In genomic region chr16:230949-231348, GRCh38 we compare ENCODE assay signal across 17 cellular contexts. TPM values are rescaled to one million over a fixed set of nuclear protein-coding genes. Genes with fewer than 3 reads are reported as not detected.
DNase-seq lines count a peak whose midpoint lies in the region; ATAC-seq, FAIRE-seq and TF ChIP-seq lines count a peak whose summit lies in the region.
"Had no signal": no experiment of that assay in that cellular context is flagged by ENCODE, and none has a peak within 500 bp of the region (broad histone marks: within the 10 kb centered on the region; RNA-seq: fewer than 3 reads in every experiment).

No MANE protein-coding gene starts in this region.

- H2AFZ ChIP-seq in GM23338 (peak overlapping the region; percentile 47; the same call in 1 of the 2 replicates), neural progenitor cell (replicated peaks) (no peak overlapping the region)

- H3K79me2 ChIP-seq in GM23338 (replicated peaks; ENCODE audit: insufficient read depth) (peaks cover 31% of the 10 kb centered on the region), neural progenitor cell (ENCODE audit: low read depth) (peaks cover 38% of the 10 kb centered on the region)

- no peak for TF ChIP-seq CTCF in GM23338 (conservative IDR thresholded peaks at IDR 0.05; ENCODE audit: low read depth in 2 of 2)
- no peak for TF ChIP-seq CTCF in neural progenitor cell (IDR thresholded peaks at IDR 0.05)
- TF ChIP-seq CTCF in D721Med (IDR thresholded peaks at IDR 0.05; ENCODE audit: insufficient read depth, missing control alignments) = no peak

- peak; percentile 13 for DNase-seq in GM23338 (ENCODE audit: low spot score)
- peak; percentile 39 for DNase-seq in left kidney (ENCODE audit: low read depth, low spot score)
- no peak for DNase-seq in neural progenitor cell (ENCODE audit: low spot score)
- DNase-seq in NCI-H1417 (lab: John Stamatoyannopoulos, UW) = no peak
- no peak for DNase-seq in activated CD4-positive, alpha-beta T cell treated with anti-CD3 and anti-CD28 coated beads, Interleukin-2, amount 50 U/mL, for 1 hour
- no peak for DNase-seq in D721Med (ENCODE audit: insufficient read length, low spot score)
- DNase-seq: CD8-positive, alpha-beta T cell; DMS79; GOT3; H9 had no signal

- H3K36me3 Mint-ChIP-seq in GM23338 (ENCODE audit: low read depth) (peaks cover 31% of the 10 kb centered on the region), neural progenitor cell (peaks cover 13% of the 10 kb centered on the region)

- H3K27me3 Mint-ChIP-seq in GM23338 (ENCODE audit: insufficient read depth, low read depth, poor library complexity) (peaks cover 12% of the 10 kb centered on the region), neural progenitor cell (ENCODE audit: insufficient read depth, low read depth) (peaks cover 6% of the 10 kb centered on the region)

- H3K9me2 ChIP-seq in GM23338 (ENCODE audit: insufficient read depth) = 0 out of 2 replicates have a peak, but pooled peaks cover under 1% of the 10 kb centered on the region

- H3F3A ChIP-seq in GM23338 (replicated peaks; ENCODE audit: low read depth) = peaks cover 25% of the 10 kb centered on the region
- peaks cover 30% of the 10 kb centered on the region for H3F3A ChIP-seq in neural progenitor cell (ENCODE audit: low read depth)

- no peak for FAIRE-seq in D721Med (lab: Jason Lieb, UNC)
- FAIRE-seq: A549, G401.6, GM12891, HepG2, HTR-8/SVneo had no signal

- H3K4me3 ChIP-seq in GM23338 (no peak overlapping the region), neural progenitor cell (no peak overlapping the region)
- H3K4me3 ChIP-seq: A549 had no signal

- ATAC-seq in GM23338 = no peak
- ATAC-seq: A549; CD8-positive, alpha-beta T cell; HepG2 had no signal

- H3K36me3 ChIP-seq in GM23338 (ENCODE audit: insufficient read depth) = peaks cover 21% of the 10 kb centered on the region; the same call in 1 of the 2 replicates
- H3K36me3 ChIP-seq in neural progenitor cell = peaks cover 17% of the 10 kb centered on the region

- H4K20me1 ChIP-seq in GM23338 (replicated peaks; ENCODE audit: insufficient read depth) = peaks cover 22% of the 10 kb centered on the region
- H4K20me1 ChIP-seq in neural progenitor cell (ENCODE audit: low read depth) = peaks cover 34% of the 10 kb centered on the region

- H3K9me3 Mint-ChIP-seq in GM23338 = no peaks in the 10 kb centered on the region; the same call in 2 of the 3 replicates
- H3K9me3 Mint-ChIP-seq in neural progenitor cell = no peaks in the 10 kb centered on the region
- H3K9me3 Mint-ChIP-seq: CD8-positive, alpha-beta T cell; H9 had no signal

- no peaks in the 10 kb centered on the region for H3K9me3 ChIP-seq in neural progenitor cell (ENCODE audit: low read depth)
- H3K9me3 ChIP-seq: A549 had no signal

- H3K9ac ChIP-seq in neural progenitor cell = no peak overlapping the region

- H3K27ac Mint-ChIP-seq in GM23338 (no peak overlapping the region), neural progenitor cell (no peak overlapping the region)
- H3K27ac Mint-ChIP-seq: CD14-positive monocyte; CD8-positive, alpha-beta T cell; H9 had no signal

- no peak overlapping the region for H3K27ac ChIP-seq in GM23338 (ENCODE audit: low read depth)
- no peak overlapping the region for H3K27ac ChIP-seq in neural progenitor cell
- H3K27ac ChIP-seq: A549 had no signal

- H3K27me3 ChIP-seq in GM23338 (ENCODE audit: insufficient read depth) = no peaks in the 10 kb centered on the region
- no peaks in the 10 kb centered on the region for H3K27me3 ChIP-seq in neural progenitor cell

- H3K4me1 ChIP-seq in GM23338 (ENCODE audit: insufficient read depth) = peaks cover 11% of the 10 kb centered on the region
- peaks cover 12% of the 10 kb centered on the region for H3K4me1 ChIP-seq in neural progenitor cell

- H3K4me1 Mint-ChIP-seq in GM23338 (peaks cover 17% of the 10 kb centered on the region; the same call in 2 of the 3 replicates), neural progenitor cell (peaks cover 25% of the 10 kb centered on the region)

- H3K4me2 ChIP-seq in GM23338 = no peak overlapping the region
- no peak overlapping the region for H3K4me2 ChIP-seq in neural progenitor cell
- H3K4me2 ChIP-seq: A549 had no signal

- H3K4me3 Mint-ChIP-seq in GM23338 (no peak overlapping the region), neural progenitor cell (peak overlapping the region; percentile 62)
- H3K4me3 Mint-ChIP-seq: CD8-positive, alpha-beta T cell; H9 had no signal

TF ChIP-seq in GM23338, 12 proteins besides CTCF, POLR2A, EP300 and RAD21 (continues in another document):
- no peak for TF ChIP-seq ZNF331 (CRISPR knock-in tag; IDR thresholded peaks at IDR 0.05; ENCODE audit: low read depth)
- no peak for TF ChIP-seq ZNF114 (CRISPR knock-in tag; IDR thresholded peaks at IDR 0.05)
- TF ChIP-seq REST (IDR thresholded peaks at IDR 0.05; ENCODE audit: unreplicated experiment) = no peak
- TF ChIP-seq POLR2AphosphoS5 (IDR thresholded peaks at IDR 0.05; ENCODE audit: low read depth) = no peak
- no peak for TF ChIP-seq STAT1 (IDR thresholded peaks at IDR 0.05; ENCODE audit: unreplicated experiment)
- TF ChIP-seq, protein P1, sequence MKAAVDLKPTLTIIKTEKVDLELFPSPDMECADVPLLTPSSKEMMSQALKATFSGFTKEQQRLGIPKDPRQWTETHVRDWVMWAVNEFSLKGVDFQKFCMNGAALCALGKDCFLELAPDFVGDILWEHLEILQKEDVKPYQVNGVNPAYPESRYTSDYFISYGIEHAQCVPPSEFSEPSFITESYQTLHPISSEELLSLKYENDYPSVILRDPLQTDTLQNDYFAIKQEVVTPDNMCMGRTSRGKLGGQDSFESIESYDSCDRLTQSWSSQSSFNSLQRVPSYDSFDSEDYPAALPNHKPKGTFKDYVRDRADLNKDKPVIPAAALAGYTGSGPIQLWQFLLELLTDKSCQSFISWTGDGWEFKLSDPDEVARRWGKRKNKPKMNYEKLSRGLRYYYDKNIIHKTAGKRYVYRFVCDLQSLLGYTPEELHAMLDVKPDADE (IDR thresholded peaks at IDR 0.05) = no peak
- TF ChIP-seq EZH2phosphoT487 (IDR thresholded peaks at IDR 0.05; ENCODE audit: unreplicated experiment) = no peak
- no peak for TF ChIP-seq EZH2 (IDR thresholded peaks at IDR 0.05; ENCODE audit: low read depth, unreplicated experiment)
- no peak for TF ChIP-seq CREB1 (CRISPR knock-in tag; IDR thresholded peaks at IDR 0.05; ENCODE audit: low read depth)
- TF ChIP-seq NANOG (IDR thresholded peaks at IDR 0.05; ENCODE audit: borderline replicate concordance) = no peak

RNA-seq across cellular contexts. Expression of gene LUC7L, which starts 1.7 kb away (rescaled TPM):
- 114 and 115 TPM in 2 replicates for total RNA-seq in GM23338 (2014; rRNA removed; shearing (Covaris generic))
- polyA plus RNA-seq in GM23338 (2016; fragmentation: Nextera tagmentation; extraction: Ambion mirVana) = 136 and 151 TPM in 2 replicates
- total RNA-seq in neural progenitor cell (ENCODE audit: low replicate concordance) = 198 and 231 TPM in 2 replicates

RNA-seq across cellular contexts. Expression of gene FAM234A, which starts 3.7 kb away (rescaled TPM):
- total RNA-seq in GM23338 (2014; rRNA removed; shearing (Covaris generic)) = 57.2 and 128 TPM in 2 replicates
- polyA plus RNA-seq in GM23338 (2016; fragmentation: Nextera tagmentation; extraction: Ambion mirVana) = 37.9 and 41.9 TPM in 2 replicates
- 115 and 159 TPM in 2 replicates for total RNA-seq in neural progenitor cell (ENCODE audit: low replicate concordance)

RNA-seq across cellular contexts. Expression of gene RGS11, which starts 44.8 kb away (rescaled TPM):
- total RNA-seq in GM23338 (2014; rRNA removed; shearing (Covaris generic)) = 0.58 and 1.8 TPM in 2 replicates
- 0.38 and 0.74 TPM in 2 replicates for polyA plus RNA-seq in GM23338 (2016; fragmentation: Nextera tagmentation; extraction: Ambion mirVana)
- 0.52 and 0.96 TPM in 2 replicates for total RNA-seq in neural progenitor cell (ENCODE audit: low replicate concordance)
- total RNA-seq: CD8-positive, alpha-beta T cell; HepG2 had no signal
- polyA plus RNA-seq: CD14-positive monocyte had no signal

RNA-seq across cellular contexts. Expression of gene ARHGDIG, which starts 49.4 kb away (rescaled TPM):
- total RNA-seq in GM23338 (2014; rRNA removed; shearing (Covaris generic)) = 1.0 and 1.2 TPM in 2 replicates
- polyA plus RNA-seq in GM23338 (2016; fragmentation: Nextera tagmentation; extraction: Ambion mirVana) = 0.24 and 0.78 TPM in 2 replicates
- total RNA-seq in neural progenitor cell (ENCODE audit: low replicate concordance) = 0.84 TPM in 1 of 2 replicates, not detected in the other
- total RNA-seq: CD8-positive, alpha-beta T cell had no signal
- polyA plus RNA-seq: AG04450, CD14-positive monocyte had no signal

RNA-seq across cellular contexts. Expression of gene HBQ1, which starts 50.7 kb away (rescaled TPM):
- 3.1 and 6.6 TPM in 2 replicates for total RNA-seq in GM23338 (2014; rRNA removed; shearing (Covaris generic))
- polyA plus RNA-seq in GM23338 (2016; fragmentation: Nextera tagmentation; extraction: Ambion mirVana) = 8.3 and 8.5 TPM in 2 replicates
- 3.8 TPM in 1 of 2 replicates, not detected in the other for total RNA-seq in neural progenitor cell (ENCODE audit: low replicate concordance)
- total RNA-seq: CD8-positive, alpha-beta T cell had no signal
- polyA plus RNA-seq: AG04450, CD14-positive monocyte had no signal

Comparison
In these comparisons a context has a peak if more than half of its experiments do, and no peak if none do; other contexts are left out.
1. DNase-seq: peak in GM23338 (single experiment) and left kidney (single experiment); none in neural progenitor cell (single experiment), NCI-H1417 (0 of 3), activated CD4-positive, alpha-beta T cell treated with anti-CD3 and anti-CD28 coated beads, Interleukin-2, amount 50 U/mL, for 1 hour (single experiment) and D721Med (single experiment).